In genomic region chr20:330233-331149, GRCh38 we compare ENCODE assay signal across 8 cellular contexts. TPM values are rescaled to one million over a fixed set of nuclear protein-coding genes. Genes with fewer than 3 reads are reported as not detected.
DNase-seq lines count a peak whose midpoint lies in the region; ATAC-seq, FAIRE-seq and TF ChIP-seq lines count a peak whose summit lies in the region.

No MANE protein-coding gene starts in this region.

- no peak overlapping the region for H3K4me3 ChIP-seq in LNCaP clone FGC (ENCODE audit: low read depth, low read length)
- H3K4me3 ChIP-seq in gastroesophageal sphincter, result no peak overlapping the region
- no peak overlapping the region for H3K4me3 ChIP-seq in pancreas

- H3K27me3 ChIP-seq in gastroesophageal sphincter (no peaks in the 10 kb centered on the region), pancreas (no peaks in the 10 kb centered on the region)

- peak; percentile 17 for DNase-seq in NK-92 treated with Interleukin-12 subunit alpha and Interleukin-12 subunit beta, amount 100 ng/mL, for 24 hours (lab: John Stamatoyannopoulos, UW)
- DNase-seq in NK-92 (lab: John Stamatoyannopoulos, UW; ENCODE audit: unreplicated experiment) (no peak), LNCaP clone FGC (ENCODE audit: low read depth) (no peak), RPMI7951 (ENCODE audit: low read depth) (peak; percentile 78), pancreas (peak in 3 of 6 donors; percentile 34 to 54 (median 52))
- peak; percentile 47 for DNase-seq in activated gamma-delta T cell treated with anti-CD3 and anti-CD28 coated beads, Interleukin-2, amount 50 U/mL, for 16 hours (ENCODE audit: low read depth)

- no peak for FAIRE-seq in pancreas (lab: Jason Lieb, UNC)

- intact Hi-C loops in pancreas (cut with DNase I), result loop anchor here in 1 of 3 donors (5.0 kb wide), 1 partner anchor 118 kb away; no protein-coding TSS in a partner anchor

- TF ChIP-seq POLR2A in gastroesophageal sphincter (IDR thresholded peaks at IDR 0.05), result no peak

- no peak for TF ChIP-seq EP300 in gastroesophageal sphincter (IDR thresholded peaks at IDR 0.05)

- TF ChIP-seq CTCF in LNCaP clone FGC (IDR thresholded peaks at IDR 0.05; ENCODE audit: control insufficient read depth, extremely low read depth, insufficient read depth) (peak; percentile 72), gastroesophageal sphincter (IDR thresholded peaks at IDR 0.05) (peak in 3 of 4 experiments; percentile 76 to 88 (median 82)), pancreas (IDR thresholded peaks at IDR 0.05) (peak; percentile 49 to 77 (median 64))

- H3K9me3 ChIP-seq in gastroesophageal sphincter (no peaks in the 10 kb centered on the region), pancreas (no peaks in the 10 kb centered on the region)

- H3K4me1 ChIP-seq in gastroesophageal sphincter, result peaks cover 0 to 56% (median 11%) of the 10 kb centered on the region in 3 donors
- peaks cover 0 to 6% (median 0%) of the 10 kb centered on the region in 3 donors for H3K4me1 ChIP-seq in pancreas

- 23 to 40% methylated on average over 7 to 13 of the region's 16 CpGs for WGBS in gastroesophageal sphincter (ENCODE audit: low coverage in 1 of 2), 2 donors
- WGBS in pancreas, 2 donors, result 56 to 57% methylated on average over 16 of the region's 16 CpGs

- H3K36me3 ChIP-seq in gastroesophageal sphincter (no peaks in the 10 kb centered on the region), pancreas (no peaks in the 10 kb centered on the region)

- peak; percentile 13 for ATAC-seq in gastroesophageal sphincter
- ATAC-seq in pancreas, result peak in 3 of 4 donors; percentile 22 to 36 (median 32)
- ATAC-seq in GM21723 (IDR thresholded peaks at IDR 0.05; ENCODE audit: unreplicated experiment), result no peak

- peak overlapping the region in 3 of 4 donors; percentile 95 to 97 (median 95) for H3K27ac ChIP-seq in gastroesophageal sphincter
- no peak overlapping the region for H3K27ac ChIP-seq in pancreas

RNA-seq across cellular contexts. Expression of gene SOX12, which starts 5.1 kb away (rescaled TPM):
- total RNA-seq in RPMI7951 (2014; rRNA removed; shearing (Covaris generic)), result 3.1 and 6.1 TPM in 2 replicates
- total RNA-seq in gastroesophageal sphincter, result 1 to 10 TPM; 3.4 to 7.3 (median 5.9) TPM
- total RNA-seq in pancreas, result 1 to 10 TPM; 4.3 to 8.8 (median 6.5) TPM
- polyA plus RNA-seq in pancreas, result 1 to 10 TPM; 2.9 to 4.8 TPM

RNA-seq across cellular contexts. Expression of gene NRSN2, which starts 16.4 kb away (rescaled TPM):
- 92.3 and 111 TPM in 2 replicates for total RNA-seq in RPMI7951 (2014; rRNA removed; shearing (Covaris generic))
- total RNA-seq in gastroesophageal sphincter, result 10 to 100 TPM; 25.3 to 51.6 (median 30.2) TPM
- 10 to 100 TPM; 10.7 to 23.0 (median 15.3) TPM for total RNA-seq in pancreas
- polyA plus RNA-seq in pancreas, result 10 to 100 TPM; 25.5 to 41.3 TPM

RNA-seq across cellular contexts. Expression of gene ZCCHC3, which starts 33.1 kb away (rescaled TPM):
- 16.2 and 19.2 TPM in 2 replicates for total RNA-seq in RPMI7951 (2014; rRNA removed; shearing (Covaris generic))
- total RNA-seq in gastroesophageal sphincter (10 to 100 TPM; 17.4 to 24.0 (median 21.4) TPM), pancreas (1 to 10 TPM; 4.2 to 8.1 (median 6.2) TPM)
- polyA plus RNA-seq in pancreas, result 10 to 100 TPM in 1 of 2 donors, 1 to 10 TPM in 1; 5.2 to 10.7 TPM

RNA-seq across cellular contexts. Expression of gene C20orf96, which starts 39.9 kb away (rescaled TPM):
- total RNA-seq in RPMI7951 (2014; rRNA removed; shearing (Covaris generic)), result 1.4 and 2.4 TPM in 2 replicates
- total RNA-seq in gastroesophageal sphincter (1 to 10 TPM in 2 of 4 donors, under 1 TPM in 2; 0.67 to 3.1 (median 1.3) TPM), pancreas (1 to 10 TPM; 2.5 to 6.3 (median 2.9) TPM)
- 1 to 10 TPM; 5.8 to 6.8 TPM for polyA plus RNA-seq in pancreas

RNA-seq across cellular contexts. Expression of gene TRIB3, which starts 50.1 kb away (rescaled TPM):
- 50.5 and 57.3 TPM in 2 replicates for total RNA-seq in RPMI7951 (2014; rRNA removed; shearing (Covaris generic))
- total RNA-seq in gastroesophageal sphincter (1 to 10 TPM in 3 of 4 donors, under 1 TPM in 1; 0.31 to 5.6 (median 3.9) TPM), pancreas (10 to 100 TPM in 1 of 6 donors, 1 to 10 TPM in 5; 4.4 to 97.7 (median 6.6) TPM)
- 10 to 100 TPM in 1 of 2 donors, 1 to 10 TPM in 1; 6.5 to 12.8 TPM for polyA plus RNA-seq in pancreas

Comparison
In these comparisons a context has a peak if more than half of its experiments do, and no peak if none do; other contexts are left out.
1. DNase-seq: peak in NK-92 treated with Interleukin-12 subunit alpha and Interleukin-12 subunit beta, amount 100 ng/mL, for 24 hours (single experiment), RPMI7951 (single experiment) and activated gamma-delta T cell treated with anti-CD3 and anti-CD28 coated beads, Interleukin-2, amount 50 U/mL, for 16 hours (single experiment); none in NK-92 (single experiment) and LNCaP clone FGC (single experiment).
2. H3K27ac ChIP-seq: peak in gastroesophageal sphincter (3 of 4); none in pancreas (0 of 4).
3. Peak in every context shown above with its lines, with median percentiles within 50 percentile points of each other: CTCF ChIP-seq.